In genomic region chr2:157413342-157414035, GRCh38 we compare ENCODE assay signal across 1 cellular context.
TF ChIP-seq lines count a peak whose summit lies in the region.

No MANE protein-coding gene starts in this region.

TF ChIP-seq in liver, 16 proteins besides CTCF, POLR2A, EP300 and RAD21 (continued from another document):
- no peak for TF ChIP-seq ATF3 (IDR thresholded peaks at IDR 0.05)
- TF ChIP-seq FOXA2 (IDR thresholded peaks at IDR 0.05) = no peak
- no peak for TF ChIP-seq YY1 (IDR thresholded peaks at IDR 0.05)
- no peak for TF ChIP-seq GABPA (IDR thresholded peaks at IDR 0.05 in 1 of 2, conservative IDR thresholded peaks at IDR 0.05 in 1 of 2)
- TF ChIP-seq HNF4A (conservative IDR thresholded peaks at IDR 0.05) = no peak
- no peak for TF ChIP-seq FOXA1 (IDR thresholded peaks at IDR 0.05)
- TF ChIP-seq REST (IDR thresholded peaks at IDR 0.05) = no peak
